In genomic region chr7:43585521-43585920, GRCh38 we compare ENCODE assay signal across 8 cellular contexts. TPM values are rescaled to one million over a fixed set of nuclear protein-coding genes. Genes with fewer than 3 reads are reported as not detected.
A peak's percentile ranks its signal among the peaks of the same experiment; 100 is the strongest.
DNase-seq lines count a peak whose midpoint lies in the region; ATAC-seq, FAIRE-seq and TF ChIP-seq lines count a peak whose summit lies in the region.

No MANE protein-coding gene starts in this region.

- peaks cover 28 to 52% (median 42%) of the 10 kb centered on the region in 4 donors for H3K4me1 Mint-ChIP-seq in CD4-positive, CD25-positive, alpha-beta regulatory T cell
- H3K4me1 Mint-ChIP-seq in astrocyte (ENCODE audit: low read depth, unreplicated experiment), result peaks cover 16% of the 10 kb centered on the region
- peaks cover 19 to 59% (median 41%) of the 10 kb centered on the region in 4 donors for H3K4me1 Mint-ChIP-seq in naive thymus-derived CD8-positive, alpha-beta T cell

- no peaks in the 10 kb centered on the region for H3K9me3 ChIP-seq in CD4-positive, CD25-positive, alpha-beta regulatory T cell (ENCODE audit: control insufficient read depth in 2 of 2, low read length in 2 of 2)
- H3K9me3 ChIP-seq in MM.1S (replicated peaks; ENCODE audit: insufficient read depth, low read length) (no peaks in the 10 kb centered on the region), astrocyte (ENCODE audit: insufficient read depth, low read depth, low read length) (no peaks in the 10 kb centered on the region)

- no peak for FAIRE-seq in astrocyte (lab: Jason Lieb, UNC)

- H3K4me2 ChIP-seq in MM.1S (ENCODE audit: low read depth, low read length), result peak overlapping the region; percentile 86
- H3K4me2 ChIP-seq in astrocyte (ENCODE audit: low read length), result peak overlapping the region; percentile 86

- H3K36me3 Mint-ChIP-seq in CD4-positive, CD25-positive, alpha-beta regulatory T cell, result peaks cover 4% of the 10 kb centered on the region
- H3K36me3 Mint-ChIP-seq in astrocyte (ENCODE audit: low read depth, unreplicated experiment), result no peaks in the 10 kb centered on the region
- peaks cover 3 to 33% (median 13%) of the 10 kb centered on the region in 3 donors for H3K36me3 Mint-ChIP-seq in naive thymus-derived CD8-positive, alpha-beta T cell

- H3K27ac Mint-ChIP-seq in CD4-positive, CD25-positive, alpha-beta regulatory T cell, result peak overlapping the region; percentile 58 to 98 (median 96)
- no peak overlapping the region for H3K27ac Mint-ChIP-seq in astrocyte (ENCODE audit: unreplicated experiment)
- H3K27ac Mint-ChIP-seq in naive thymus-derived CD8-positive, alpha-beta T cell, result peak overlapping the region; percentile 90 to 99 (median 96)

- H3K9ac ChIP-seq in MM.1S (ENCODE audit: low read length), result peak overlapping the region; percentile 77; the same call in 1 of the 2 replicates
- peak overlapping the region; percentile 93 for H3K9ac ChIP-seq in astrocyte (ENCODE audit: low read length)

- H3K4me3 ChIP-seq in CD4-positive, CD25-positive, alpha-beta regulatory T cell (ENCODE audit: low read depth, low read length), result peak overlapping the region; percentile 95
- H3K4me3 ChIP-seq in MM.1S (ENCODE audit: low read length) (peak overlapping the region; percentile 80), astrocyte (ENCODE audit: insufficient read depth, low read depth, low read length) (peak overlapping the region; percentile 84)

- H4K20me1 ChIP-seq in MM.1S (ENCODE audit: insufficient read depth, low read length), result no peaks in the 10 kb centered on the region
- peaks cover 62% of the 10 kb centered on the region for H4K20me1 ChIP-seq in astrocyte (ENCODE audit: insufficient read depth, low read length)

- peaks cover 29% of the 10 kb centered on the region for H3F3A ChIP-seq in MM.1S (ENCODE audit: insufficient read depth, low read length)

- H3K36me3 ChIP-seq in CD4-positive, CD25-positive, alpha-beta regulatory T cell (ENCODE audit: control insufficient read depth, insufficient read depth, low read length), result no peaks in the 10 kb centered on the region
- no peaks in the 10 kb centered on the region for H3K36me3 ChIP-seq in MM.1S (replicated peaks; ENCODE audit: insufficient read depth, low read length)
- H3K36me3 ChIP-seq in astrocyte (ENCODE audit: insufficient read depth, low read length), result no peaks in the 10 kb centered on the region

- no peak for TF ChIP-seq CTCF in MM.1S (IDR thresholded peaks at IDR 0.05; ENCODE audit: low read length)
- TF ChIP-seq CTCF in astrocyte (IDR thresholded peaks at IDR 0.05; ENCODE audit: insufficient read depth, low read depth, low read length), result no peak

- H3K9me3 Mint-ChIP-seq in CD4-positive, CD25-positive, alpha-beta regulatory T cell, result no peaks in the 10 kb centered on the region
- H3K9me3 Mint-ChIP-seq in astrocyte (ENCODE audit: unreplicated experiment), result no peaks in the 10 kb centered on the region
- no peaks in the 10 kb centered on the region for H3K9me3 Mint-ChIP-seq in naive thymus-derived CD8-positive, alpha-beta T cell

- H3K79me2 ChIP-seq in MM.1S (ENCODE audit: low read length) (peaks cover 72% of the 10 kb centered on the region), astrocyte (ENCODE audit: insufficient read depth, low read length) (peaks cover 75% of the 10 kb centered on the region)

- no peaks in the 10 kb centered on the region for H3K9me2 ChIP-seq in MM.1S (replicated peaks; ENCODE audit: insufficient read depth, low read length)

- H2AFZ ChIP-seq in MM.1S (ENCODE audit: low read length) (no peak overlapping the region), astrocyte (ENCODE audit: low read depth, low read length) (no peak overlapping the region)

- peaks cover 10% of the 10 kb centered on the region for H3K27me3 ChIP-seq in CD4-positive, CD25-positive, alpha-beta regulatory T cell (ENCODE audit: control insufficient read depth, insufficient read depth, low read length)
- H3K27me3 ChIP-seq in MM.1S (replicated peaks; ENCODE audit: insufficient read depth, low read length) (no peaks in the 10 kb centered on the region), astrocyte (ENCODE audit: insufficient read depth, low read length) (peaks cover 4% of the 10 kb centered on the region)

- no peak for ATAC-seq in CD4-positive, CD25-positive, alpha-beta regulatory T cell (ENCODE audit: low read depth in 2 of 2)
- no peak for ATAC-seq in naive thymus-derived CD8-positive, alpha-beta T cell

- peak in 2 of 3 donors; percentile 24 to 36 for DNase-seq in CD4-positive, CD25-positive, alpha-beta regulatory T cell
- DNase-seq in MM.1S, result peak; percentile 31
- DNase-seq in astrocyte (ENCODE audit: low read depth), result peak; percentile 82
- peak in 2 of 10 donors; percentile 31 to 36 for DNase-seq in naive thymus-derived CD8-positive, alpha-beta T cell
- no peak for DNase-seq in NCI-H1105 treated with DMSO at 0.1 percent for 48 hours (lab: John Stamatoyannopoulos, UW)
- DNase-seq in mesenteric fat pad (ENCODE audit: low spot score), result no peak
- no peak for DNase-seq in mucosa of gallbladder (ENCODE audit: low spot score)
- no peak for DNase-seq in NCI-H82 (lab: John Stamatoyannopoulos, UW)

- peak overlapping the region; percentile 95 for H3K27ac ChIP-seq in CD4-positive, CD25-positive, alpha-beta regulatory T cell (ENCODE audit: insufficient read depth, low read length, poor library complexity, severe bottlenecking)
- H3K27ac ChIP-seq in MM.1S (ENCODE audit: low read length) (peak overlapping the region; percentile 80; the same call in 1 of the 2 replicates), astrocyte (ENCODE audit: low read depth, low read length) (peak overlapping the region; percentile 82)

- peaks cover 64% of the 10 kb centered on the region for H3K4me1 ChIP-seq in CD4-positive, CD25-positive, alpha-beta regulatory T cell (ENCODE audit: control insufficient read depth, insufficient read depth, low read length, poor library complexity, severe bottlenecking)
- H3K4me1 ChIP-seq in MM.1S (ENCODE audit: low read length), result peaks cover 37% of the 10 kb centered on the region
- H3K4me1 ChIP-seq in astrocyte (ENCODE audit: insufficient read depth, low read length), result peaks cover 7% of the 10 kb centered on the region

- peak overlapping the region; percentile 92 to 99 (median 97) for H3K4me3 Mint-ChIP-seq in CD4-positive, CD25-positive, alpha-beta regulatory T cell
- H3K4me3 Mint-ChIP-seq in astrocyte (ENCODE audit: unreplicated experiment), result peak overlapping the region; percentile 94
- H3K4me3 Mint-ChIP-seq in naive thymus-derived CD8-positive, alpha-beta T cell, result peak overlapping the region; percentile 82 to 99 (median 94)

- POLR2A ChIA-PET in naive thymus-derived CD8-positive, alpha-beta T cell (lab: Charles Lee), result interaction anchor here (0.7 to 11.5 kb wide), 10 partner anchors 10 to 341 kb away, joined by 3 to 373 read pairs (median 26); no protein-coding TSS in a partner anchor

- peaks cover 11% of the 10 kb centered on the region for H3K27me3 Mint-ChIP-seq in CD4-positive, CD25-positive, alpha-beta regulatory T cell
- H3K27me3 Mint-ChIP-seq in astrocyte (ENCODE audit: low read depth, unreplicated experiment), result peaks cover 6% of the 10 kb centered on the region
- peaks cover 0 to 9% (median 3%) of the 10 kb centered on the region in 5 donors for H3K27me3 Mint-ChIP-seq in naive thymus-derived CD8-positive, alpha-beta T cell

RNA-seq across cellular contexts. Expression of gene STK17A, which starts 2.6 kb away (rescaled TPM):
- 126 TPM for total RNA-seq in CD4-positive, CD25-positive, alpha-beta regulatory T cell
- 100 to 1,000 TPM; 104 to 139 (median 108) TPM for polyA plus RNA-seq in CD4-positive, CD25-positive, alpha-beta regulatory T cell
- total RNA-seq in astrocyte (38.4 and 39.1 TPM in 2 replicates), mesenteric fat pad (29.4 TPM), mucosa of gallbladder (16.1 TPM)
- total RNA-seq in naive thymus-derived CD8-positive, alpha-beta T cell, result 100 to 1,000 TPM; 203 to 208 TPM
- 100 to 1,000 TPM; 242 to 346 (median 262) TPM for polyA plus RNA-seq in naive thymus-derived CD8-positive, alpha-beta T cell

Comparison
In these comparisons a context has a peak if more than half of its experiments do, and no peak if none do; other contexts are left out.
1. DNase-seq: peak in CD4-positive, CD25-positive, alpha-beta regulatory T cell (2 of 3), MM.1S (single experiment) and astrocyte (single experiment); none in NCI-H1105 treated with DMSO at 0.1 percent for 48 hours (single experiment), mesenteric fat pad (single experiment), mucosa of gallbladder (single experiment) and NCI-H82 (single experiment).
2. Peak in every context shown above with its lines, with median percentiles within 50 percentile points of each other: H3K27ac ChIP-seq, H3K4me3 ChIP-seq and H3K4me3 Mint-ChIP-seq.